Comparison of ENCODE assay signal across 8 cellular contexts in the genomic region with DNA sequence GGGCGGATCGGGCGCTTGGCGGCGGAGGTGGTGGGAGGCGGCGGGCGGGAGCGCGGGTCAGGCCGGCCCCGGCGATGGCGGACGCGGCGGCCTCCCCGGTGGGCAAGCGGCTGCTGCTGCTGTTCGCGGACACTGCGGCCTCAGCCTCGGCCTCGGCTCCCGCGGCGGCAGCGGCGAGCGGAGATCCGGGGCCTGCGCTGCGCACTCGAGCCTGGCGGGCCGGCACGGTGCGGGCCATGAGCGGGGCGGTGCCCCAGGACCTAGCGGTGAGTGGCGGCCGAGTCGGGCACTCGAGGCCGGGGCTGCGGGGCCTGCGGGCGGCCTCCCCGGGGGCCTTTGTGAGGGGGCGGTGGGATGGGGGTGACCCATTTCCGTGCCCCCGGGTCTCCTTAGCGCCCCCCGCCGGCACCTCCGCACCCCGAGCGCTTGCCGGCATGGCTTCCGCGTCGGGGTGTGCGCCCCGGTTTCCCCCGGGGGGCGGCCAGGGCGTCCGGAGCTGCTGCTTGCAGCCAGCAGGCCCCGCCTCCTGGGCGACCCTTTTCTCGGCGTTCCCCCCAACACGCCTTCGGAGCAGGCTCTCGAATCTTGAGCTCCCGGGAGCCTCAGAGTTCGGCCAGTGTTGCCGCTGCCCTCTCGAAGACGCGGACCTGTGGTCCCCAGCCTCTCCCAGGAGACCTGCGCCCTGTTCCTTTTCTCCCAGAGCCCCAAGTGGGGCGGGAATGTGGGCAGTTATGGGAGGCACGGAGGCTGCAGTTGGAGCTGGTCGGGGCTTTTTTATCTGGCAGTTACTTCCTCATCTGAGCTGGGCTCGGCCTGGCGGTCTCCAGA. TPM values are rescaled to one million over a fixed set of nuclear protein-coding genes. Genes with fewer than 3 reads are reported as not detected.
DNase-seq lines count a peak whose midpoint lies in the region; ATAC-seq and TF ChIP-seq lines count a peak whose summit lies in the region.

No MANE protein-coding gene starts in this region.

- H3K4me3 ChIP-seq in AG04450 (ENCODE audit: low read depth, low read length) (peak overlapping the region; percentile 81), OCI-LY3 (ENCODE audit: low read length) (peak overlapping the region; percentile 98), fibroblast of lung (replicated peaks in 1 of 4; ENCODE audit: control extremely low read depth in 1 of 4, insufficient read depth in 1 of 4, low read depth in 3 of 4, low read length in 4 of 4) (peak overlapping the region; percentile 67 to 95 (median 84))

- H3K9ac ChIP-seq in OCI-LY3 (ENCODE audit: low read length) = peak overlapping the region; percentile 98
- peak overlapping the region; percentile 83 for H3K9ac ChIP-seq in fibroblast of lung (ENCODE audit: insufficient read depth, low read length)

- H3K4me2 ChIP-seq in OCI-LY3 (ENCODE audit: low read length) (peak overlapping the region; percentile 89), fibroblast of lung (ENCODE audit: extremely low read depth, insufficient read depth, low read length) (peak overlapping the region; percentile 60)

- POLR2A ChIA-PET in AG04450 (lab: Yijun Ruan, JAX) = interaction anchor here (0.5 to 5.9 kb wide), 7 partner anchors 14 to 1973 kb away, joined by 3 to 88 read pairs (median 4); partner anchors contain the start of genes CDC25C, ETF1 and FAM53C

- TF ChIP-seq CTCF in AG04450 (IDR thresholded peaks at IDR 0.05; ENCODE audit: low read depth, low read length) = no peak
- TF ChIP-seq CTCF in OCI-LY3 (IDR thresholded peaks at IDR 0.05; ENCODE audit: low read depth, low read length) = peak; percentile 45
- peak; percentile 13 to 18 for TF ChIP-seq CTCF in fibroblast of lung (conservative IDR thresholded peaks at IDR 0.05 in 1 of 2, IDR thresholded peaks at IDR 0.05 in 1 of 2; ENCODE audit: low read depth in 1 of 2, low read length in 2 of 2)

- H3K36me3 ChIP-seq in OCI-LY3 (replicated peaks; ENCODE audit: low read depth, low read length) (peaks cover 6% of the 10 kb centered on the region), fibroblast of lung (ENCODE audit: control insufficient read depth, insufficient read depth, low read length) (peaks cover 6% of the 10 kb centered on the region)

- peak overlapping the region; percentile 85 for H3K27ac ChIP-seq in AG04450 (ENCODE audit: low read depth, low read length)
- peak overlapping the region; percentile 93 for H3K27ac ChIP-seq in OCI-LY3 (ENCODE audit: low read length)
- H3K27ac ChIP-seq in fibroblast of lung (ENCODE audit: insufficient read depth, low read length) = peak overlapping the region; percentile 73

- H3K4me1 ChIP-seq in OCI-LY3 (ENCODE audit: low read length) (peaks cover 14% of the 10 kb centered on the region), fibroblast of lung (ENCODE audit: control insufficient read depth, extremely low read depth, insufficient read depth, low read length) (no peaks in the 10 kb centered on the region)

- H2AFZ ChIP-seq in OCI-LY3 (ENCODE audit: low read depth, low read length) (no peak overlapping the region; the same call in 1 of the 2 replicates), fibroblast of lung (ENCODE audit: low read length) (peak overlapping the region; percentile 37)

- H3K9me3 ChIP-seq in AG04450 (ENCODE audit: control insufficient read depth, insufficient read depth, low read length) (peaks cover 6% of the 10 kb centered on the region), OCI-LY3 (ENCODE audit: insufficient read depth, low read length) (no peaks in the 10 kb centered on the region), fibroblast of lung (ENCODE audit: control insufficient read depth, insufficient read depth, low read depth, low read length) (peaks cover 3% of the 10 kb centered on the region)

- peak overlapping the region; percentile 85 to 96 for H3K27ac Mint-ChIP-seq in natural killer cell treated with Interleukin-12 subunit alpha and Interleukin-12 subunit beta and Interleukin-15 and Interleukin-18, amount 100 ng/mL, for 72 hours

- peaks cover 54% of the 10 kb centered on the region for H3K79me2 ChIP-seq in OCI-LY3 (ENCODE audit: low read length)
- peaks cover 46% of the 10 kb centered on the region for H3K79me2 ChIP-seq in fibroblast of lung (ENCODE audit: control insufficient read depth, insufficient read depth, low read length)

- peak overlapping the region; percentile 91 for H3K4me3 Mint-ChIP-seq in activated T-cell treated with anti-CD3 and anti-CD28 coated beads, Interleukin-2, amount 50 U/mL, for 4 hours
- H3K4me3 Mint-ChIP-seq in natural killer cell treated with Interleukin-12 subunit alpha and Interleukin-12 subunit beta and Interleukin-15 and Interleukin-18, amount 100 ng/mL, for 72 hours = peak overlapping the region; percentile 99

- peak; percentile 31 for ATAC-seq in GM18861 (IDR thresholded peaks at IDR 0.05; ENCODE audit: unreplicated experiment)
- ATAC-seq in HG03095 (IDR thresholded peaks at IDR 0.05; ENCODE audit: unreplicated experiment) = peak; percentile 32
- ATAC-seq in activated T-cell treated with anti-CD3 and anti-CD28 coated beads, Interleukin-2, amount 50 U/mL, for 4 hours = peak; percentile 55 to 59
- peak; percentile 71 to 75 for ATAC-seq in natural killer cell treated with Interleukin-12 subunit alpha and Interleukin-12 subunit beta and Interleukin-15 and Interleukin-18, amount 100 ng/mL, for 72 hours
- ATAC-seq in stimulated activated naive CD8-positive, alpha-beta T cell treated with anti-CD3 and anti-CD28 coated beads, Interleukin-15, Interleukin-2, amounts not matched to agents 100 U/mL and 50 U/mL, for 24 hours = peak; percentile 58

- DNase-seq in AG04450 (ENCODE audit: low read depth, low spot score) (no peak), fibroblast of lung (ENCODE audit: low read depth in 2 of 2) (peak; percentile 56)
- DNase-seq in activated T-cell treated with anti-CD3 and anti-CD28 coated beads, Interleukin-2, amount 50 U/mL, for 4 hours = peak; percentile 66
- peak; percentile 81 for DNase-seq in natural killer cell treated with Interleukin-12 subunit alpha and Interleukin-12 subunit beta and Interleukin-15 and Interleukin-18, amount 100 ng/mL, for 72 hours (ENCODE audit: low spot score)
- peak; percentile 83 for DNase-seq in stimulated activated naive CD8-positive, alpha-beta T cell treated with anti-CD3 and anti-CD28 coated beads, Interleukin-15, Interleukin-2, amounts not matched to agents 100 U/mL and 50 U/mL, for 24 hours

- CTCF ChIA-PET in AG04450 (lab: Charles Lee) = interaction anchor here (0.6 to 4.8 kb wide), 39 partner anchors 8 to 941 kb away, joined by 3 to 169 read pairs (median 6); partner anchors contain the start of genes BRD8, CDC23, CDC25C and EGR1

- peaks cover 45% of the 10 kb centered on the region for H3K4me1 Mint-ChIP-seq in activated T-cell treated with anti-CD3 and anti-CD28 coated beads, Interleukin-2, amount 50 U/mL, for 4 hours (ENCODE audit: low read depth)
- H3K4me1 Mint-ChIP-seq in natural killer cell treated with Interleukin-12 subunit alpha and Interleukin-12 subunit beta and Interleukin-15 and Interleukin-18, amount 100 ng/mL, for 72 hours (ENCODE audit: low read depth in 2 of 2) = peaks cover 36 to 46% of the 10 kb centered on the region in 2 donors

- H3K27me3 ChIP-seq in AG04450 (ENCODE audit: control insufficient read depth, insufficient read depth, low read length) (no peaks in the 10 kb centered on the region), OCI-LY3 (ENCODE audit: low read depth, low read length) (no peaks in the 10 kb centered on the region), fibroblast of lung (ENCODE audit: control insufficient read depth, insufficient read depth, low read length) (no peaks in the 10 kb centered on the region)

- H3K36me3 Mint-ChIP-seq in activated T-cell treated with anti-CD3 and anti-CD28 coated beads, Interleukin-2, amount 50 U/mL, for 4 hours (ENCODE audit: insufficient read depth) = peaks cover 10% of the 10 kb centered on the region
- peaks cover 7% of the 10 kb centered on the region for H3K36me3 Mint-ChIP-seq in natural killer cell treated with Interleukin-12 subunit alpha and Interleukin-12 subunit beta and Interleukin-15 and Interleukin-18, amount 100 ng/mL, for 72 hours

- H4K20me1 ChIP-seq in OCI-LY3 (ENCODE audit: insufficient read depth, low read length) = peaks cover 23% of the 10 kb centered on the region
- no peaks in the 10 kb centered on the region for H4K20me1 ChIP-seq in fibroblast of lung (ENCODE audit: control insufficient read depth, extremely low read depth, insufficient read depth, low read length)

- H3K27me3 Mint-ChIP-seq in activated T-cell treated with anti-CD3 and anti-CD28 coated beads, Interleukin-2, amount 50 U/mL, for 4 hours (ENCODE audit: low read depth) = no peaks in the 10 kb centered on the region
- H3K27me3 Mint-ChIP-seq in natural killer cell treated with Interleukin-12 subunit alpha and Interleukin-12 subunit beta and Interleukin-15 and Interleukin-18, amount 100 ng/mL, for 72 hours = no peaks in the 10 kb centered on the region

- peaks cover 6% of the 10 kb centered on the region for H3K9me3 Mint-ChIP-seq in activated T-cell treated with anti-CD3 and anti-CD28 coated beads, Interleukin-2, amount 50 U/mL, for 4 hours
- peaks cover 5% of the 10 kb centered on the region for H3K9me3 Mint-ChIP-seq in natural killer cell treated with Interleukin-12 subunit alpha and Interleukin-12 subunit beta and Interleukin-15 and Interleukin-18, amount 100 ng/mL, for 72 hours

RNA-seq across cellular contexts. Expression of gene KDM3B, which starts 0.5 kb away (rescaled TPM):
- polyA plus RNA-seq in AG04450 (2011; rRNA removed) (28.3 and 32.7 TPM in 2 replicates), fibroblast of lung (23.6 and 25.7 TPM in 2 replicates)
- polyA minus RNA-seq in AG04450 (2011; rRNA and poly(A)+ RNA removed) = 51.6 and 52.8 TPM in 2 replicates
- total RNA-seq in activated T-cell treated with anti-CD3 and anti-CD28 coated beads, Interleukin-2, amount 50 U/mL, for 4 hours = 10 to 100 TPM; 33.6 to 35.6 (median 34.4) TPM
- total RNA-seq in fibroblast of lung = 39.8 and 49.4 TPM in 2 replicates
- polyA plus RNA-seq in fibroblast of lung (2012) = 20.6 and 22.3 TPM in 2 replicates
- polyA minus RNA-seq in fibroblast of lung (ENCODE audit: low replicate concordance) = 24.1 and 25.7 TPM in 2 replicates
- total RNA-seq in natural killer cell treated with Interleukin-12 subunit alpha and Interleukin-12 subunit beta and Interleukin-15 and Interleukin-18, amount 100 ng/mL, for 72 hours = 10 to 100 TPM; 58.6 to 61.7 TPM

RNA-seq across cellular contexts. Expression of gene FAM53C, which starts 14.9 kb away (rescaled TPM):
- polyA plus RNA-seq in AG04450 (2011; rRNA removed) (35.6 and 35.9 TPM in 2 replicates), fibroblast of lung (30.3 and 33.8 TPM in 2 replicates)
- polyA minus RNA-seq in AG04450 (2011; rRNA and poly(A)+ RNA removed) = 48.7 and 51.9 TPM in 2 replicates
- 10 to 100 TPM; 22.2 to 25.6 (median 25.4) TPM for total RNA-seq in activated T-cell treated with anti-CD3 and anti-CD28 coated beads, Interleukin-2, amount 50 U/mL, for 4 hours
- 36.0 and 44.9 TPM in 2 replicates for total RNA-seq in fibroblast of lung
- 18.8 and 23.0 TPM in 2 replicates for polyA plus RNA-seq in fibroblast of lung (2012)
- 41.8 and 61.1 TPM in 2 replicates for polyA minus RNA-seq in fibroblast of lung (ENCODE audit: low replicate concordance)
- total RNA-seq in natural killer cell treated with Interleukin-12 subunit alpha and Interleukin-12 subunit beta and Interleukin-15 and Interleukin-18, amount 100 ng/mL, for 72 hours = 10 to 100 TPM; 28.8 to 30.6 TPM

RNA-seq across cellular contexts. Expression of gene CDC25C, which starts 21.3 kb away (rescaled TPM):
- 3.2 and 4.8 TPM in 2 replicates for polyA plus RNA-seq in AG04450 (2011; rRNA removed)
- 1.9 and 2.6 TPM in 2 replicates for polyA minus RNA-seq in AG04450 (2011; rRNA and poly(A)+ RNA removed)
- 1 to 10 TPM in 2 of 3 donors, under 1 TPM in 1; 0.69 to 1.3 (median 1.2) TPM for total RNA-seq in activated T-cell treated with anti-CD3 and anti-CD28 coated beads, Interleukin-2, amount 50 U/mL, for 4 hours
- total RNA-seq in fibroblast of lung = 0.26 and 3.0 TPM in 2 replicates
- polyA plus RNA-seq in fibroblast of lung = 2.4 and 9.9 TPM in 2 replicates
- 1.5 and 6.2 TPM in 2 replicates for polyA plus RNA-seq in fibroblast of lung (2012)
- polyA minus RNA-seq in fibroblast of lung (ENCODE audit: low replicate concordance) = 3.0 TPM in 1 of 2 replicates, not detected in the other
- 10 to 100 TPM in 1 of 2 donors, 1 to 10 TPM in 1; 5.5 to 14.0 TPM for total RNA-seq in natural killer cell treated with Interleukin-12 subunit alpha and Interleukin-12 subunit beta and Interleukin-15 and Interleukin-18, amount 100 ng/mL, for 72 hours
